8 cellular contexts compared by ENCODE assay signal in genomic region chr7:5780801-5781496, GRCh38. TPM values are rescaled to one million over a fixed set of nuclear protein-coding genes. Genes with fewer than 3 reads are reported as not detected.
DNase-seq lines count a peak whose midpoint lies in the region; ATAC-seq and TF ChIP-seq lines count a peak whose summit lies in the region.

No MANE protein-coding gene starts in this region.

- H3K36me3 Mint-ChIP-seq in naive B cell: no peaks in the 10 kb centered on the region

- no peaks in the 10 kb centered on the region for H4K20me1 ChIP-seq in fibroblast of lung (ENCODE audit: control insufficient read depth, extremely low read depth, insufficient read depth, low read length)

- H2AFZ ChIP-seq in fibroblast of lung (ENCODE audit: low read length): peak overlapping the region; percentile 56

- H3K4me1 ChIP-seq in fibroblast of lung (ENCODE audit: control insufficient read depth, extremely low read depth, insufficient read depth, low read length) (no peaks in the 10 kb centered on the region), suprapubic skin (peaks cover 19% of the 10 kb centered on the region)

- H3K4me1 Mint-ChIP-seq in naive B cell: peaks cover 33 to 49% (median 44%) of the 10 kb centered on the region in 3 donors

- H3K27ac Mint-ChIP-seq in naive B cell: peak overlapping the region; percentile 14 to 95 (median 88)

- in situ Hi-C loops in KBM-7 (cut with MboI; ENCODE audit: low pct_unique_long_range_greater_than_20kb, low sequenced_read_pairs): no loop called here

- H3K36me3 ChIP-seq in fibroblast of lung (ENCODE audit: control insufficient read depth, insufficient read depth, low read length): peaks cover 2% of the 10 kb centered on the region
- no peaks in the 10 kb centered on the region for H3K36me3 ChIP-seq in suprapubic skin

- peak overlapping the region; percentile 40 for H3K4me2 ChIP-seq in fibroblast of lung (ENCODE audit: extremely low read depth, insufficient read depth, low read length)

- DNase-seq in KBM-7 (peak; percentile 39), activated T-cell treated with anti-CD3 and anti-CD28 coated beads for 4 hours (peak; percentile 15), fibroblast of lung (ENCODE audit: low read depth in 2 of 2) (peak; percentile 32 to 38), naive B cell (no peak), suprapubic skin (ENCODE audit: low spot score in 2 of 2) (peak; percentile 72 to 81), GOT3 (lab: John Stamatoyannopoulos, UW) (no peak)

- H3K4me3 ChIP-seq in GM08714 (ENCODE audit: low read length) (peak overlapping the region; percentile 75), fibroblast of lung (replicated peaks in 1 of 4; ENCODE audit: control extremely low read depth in 1 of 4, insufficient read depth in 1 of 4, low read depth in 3 of 4, low read length in 4 of 4) (peak overlapping the region; percentile 53 to 73 (median 60)), suprapubic skin (peak overlapping the region; percentile 95)

- peaks cover 0 to 4% (median 0%) of the 10 kb centered on the region in 7 donors for H3K9me3 Mint-ChIP-seq in naive B cell

- H3K9ac ChIP-seq in fibroblast of lung (ENCODE audit: insufficient read depth, low read length): peak overlapping the region; percentile 87

- ATAC-seq in GM21723 (IDR thresholded peaks at IDR 0.05; ENCODE audit: unreplicated experiment) (peak; percentile 58), naive B cell (ENCODE audit: low read depth in 2 of 2) (peak; percentile 32 to 35)

- H3K27me3 ChIP-seq in fibroblast of lung (ENCODE audit: control insufficient read depth, insufficient read depth, low read length): no peaks in the 10 kb centered on the region
- H3K27me3 ChIP-seq in suprapubic skin: no peaks in the 10 kb centered on the region

- WGBS in suprapubic skin: 0% methylated on average over 17 of the region's 85 CpGs

- peaks cover 37% of the 10 kb centered on the region for H3K79me2 ChIP-seq in fibroblast of lung (ENCODE audit: control insufficient read depth, insufficient read depth, low read length)

- peak overlapping the region; percentile 78 for H3K27ac ChIP-seq in fibroblast of lung (ENCODE audit: insufficient read depth, low read length)
- peak overlapping the region; percentile 96 for H3K27ac ChIP-seq in suprapubic skin

- peak in 1 of 2 donors; percentile 11 for TF ChIP-seq POLR2A in suprapubic skin (IDR thresholded peaks at IDR 0.05)

- TF ChIP-seq EP300 in suprapubic skin (IDR thresholded peaks at IDR 0.05): no peak

- no peak for TF ChIP-seq CTCF in fibroblast of lung (conservative IDR thresholded peaks at IDR 0.05 in 1 of 2, IDR thresholded peaks at IDR 0.05 in 1 of 2; ENCODE audit: low read depth in 1 of 2, low read length in 2 of 2)
- TF ChIP-seq CTCF in suprapubic skin (IDR thresholded peaks at IDR 0.05): no peak

- peak overlapping the region; percentile 82 to 95 (median 90) for H3K4me3 Mint-ChIP-seq in naive B cell

- H3K27me3 Mint-ChIP-seq in naive B cell: no peaks in the 10 kb centered on the region

- H3K9me3 ChIP-seq in fibroblast of lung (ENCODE audit: control insufficient read depth, insufficient read depth, low read depth, low read length): no peaks in the 10 kb centered on the region
- no peaks in the 10 kb centered on the region for H3K9me3 ChIP-seq in suprapubic skin

RNA-seq across cellular contexts. Expression of gene RNF216, which starts 0.5 kb away (rescaled TPM):
- total RNA-seq in fibroblast of lung (28.8 and 31.4 TPM in 2 replicates), suprapubic skin (10 to 100 TPM; 26.9 to 45.1 (median 34.1) TPM)
- polyA plus RNA-seq in fibroblast of lung (28.5 and 30.2 TPM in 2 replicates), naive B cell (ENCODE audit: low read depth in 6 of 6) (10 to 100 TPM; 16.0 to 39.2 (median 22.6) TPM)
- 21.1 and 22.6 TPM in 2 replicates for polyA plus RNA-seq in fibroblast of lung (2012)
- polyA minus RNA-seq in fibroblast of lung (ENCODE audit: low replicate concordance): 29.8 and 32.6 TPM in 2 replicates

Comparison
In these comparisons a context has a peak if more than half of its experiments do, and no peak if none do; other contexts are left out.
1. DNase-seq: peak in KBM-7 (single experiment), activated T-cell treated with anti-CD3 and anti-CD28 coated beads for 4 hours (single experiment), fibroblast of lung (2 of 2) and suprapubic skin (2 of 2); none in naive B cell (single experiment) and GOT3 (single experiment).
2. Peak in every context shown above with its lines, with median percentiles within 50 percentile points of each other: H3K4me3 ChIP-seq.